9 cellular contexts compared by ENCODE assay signal in genomic region chr1:109391626-109392025, GRCh38. TPM values are rescaled to one million over a fixed set of nuclear protein-coding genes. Genes with fewer than 3 reads are reported as not detected.
DNase-seq lines count a peak whose midpoint lies in the region; ATAC-seq, FAIRE-seq and TF ChIP-seq lines count a peak whose summit lies in the region.
"Had no signal": no experiment of that assay in that cellular context is flagged by ENCODE, and none has a peak within 500 bp of the region (broad histone marks: within the 10 kb centered on the region; RNA-seq: fewer than 3 reads in every experiment).

No MANE protein-coding gene starts in this region.

- no peaks in the 10 kb centered on the region for H3K9me2 ChIP-seq in PC-9 (ENCODE audit: insufficient read depth)

- DNase-seq in GM18507 (ENCODE audit: extremely low spot score, insufficient read length, low read depth) (peak; percentile 15), PC-9 (no peak), NCI-H526 treated with DMSO at 0.1 percent for 48 hours (lab: John Stamatoyannopoulos, UW) (no peak), GOT3 (lab: John Stamatoyannopoulos, UW) (no peak), SW 1271 (lab: John Stamatoyannopoulos, UW) (no peak)
- no peak for DNase-seq in naive thymus-derived CD8-positive, alpha-beta T cell

- H3K9me3 Mint-ChIP-seq in naive thymus-derived CD8-positive, alpha-beta T cell = no peaks in the 10 kb centered on the region

- TF ChIP-seq CTCF in PC-9 (conservative IDR thresholded peaks at IDR 0.05) = no peak
- TF ChIP-seq CTCF in neutrophil (IDR thresholded peaks at IDR 0.05) = no peak

- peaks cover 0 to 2% (median 0%) of the 10 kb centered on the region in 3 donors for H3K36me3 Mint-ChIP-seq in naive thymus-derived CD8-positive, alpha-beta T cell

- peak overlapping the region in 1 of 10 donors; percentile 20 for H3K4me3 Mint-ChIP-seq in naive thymus-derived CD8-positive, alpha-beta T cell

- H3F3A ChIP-seq in PC-9 (ENCODE audit: insufficient read depth, low read depth) = peaks cover 13% of the 10 kb centered on the region

- H3K27me3 Mint-ChIP-seq in naive thymus-derived CD8-positive, alpha-beta T cell = peaks cover 31 to 68% (median 51%) of the 10 kb centered on the region in 5 donors

- H3K27me3 ChIP-seq in PC-9 (ENCODE audit: insufficient read depth, low read depth) (no peaks in the 10 kb centered on the region), neutrophil (no peaks in the 10 kb centered on the region)

- H3K27ac ChIP-seq in PC-9 (peak overlapping the region; percentile 21), neutrophil (peak overlapping the region; percentile 89)

- no peak overlapping the region for H2AFZ ChIP-seq in PC-9

- POLR2A ChIA-PET in PC-9 (lab: Charles Lee; ENCODE audit: unreplicated experiment) = interaction anchor here (0.7 kb wide), 1 partner anchor 708 kb away, joined by 3 read pairs; no protein-coding TSS in a partner anchor
- POLR2A ChIA-PET in naive thymus-derived CD8-positive, alpha-beta T cell (lab: Charles Lee) = interaction anchor here (1.0 kb wide), 1 partner anchor 12 kb away, joined by 3 read pairs; no protein-coding TSS in a partner anchor

- no TSS peak for BruUV-seq in PC-9 (replicated peaks; lab: Mats Ljungman, UMichigan)

- peaks cover 2 to 29% (median 6%) of the 10 kb centered on the region in 4 donors for H3K4me1 Mint-ChIP-seq in naive thymus-derived CD8-positive, alpha-beta T cell

- H3K9me3 ChIP-seq in PC-9 (ENCODE audit: insufficient read depth, low read depth) = no peaks in the 10 kb centered on the region
- H3K9me3 ChIP-seq in neutrophil = no peaks in the 10 kb centered on the region

- CTCF ChIA-PET in PC-9 (lab: Charles Lee) = no interaction called here

- ATAC-seq in HG02571 (IDR thresholded peaks at IDR 0.05; ENCODE audit: unreplicated experiment) = peak; percentile 58
- no peak for ATAC-seq in naive thymus-derived CD8-positive, alpha-beta T cell

- H3K79me2 ChIP-seq in PC-9 (ENCODE audit: low read depth) = peaks cover 58% of the 10 kb centered on the region

- H3K36me3 ChIP-seq in PC-9 (ENCODE audit: low read depth) = no peaks in the 10 kb centered on the region
- H3K36me3 ChIP-seq in neutrophil = no peaks in the 10 kb centered on the region

- H4K20me1 ChIP-seq in PC-9 (ENCODE audit: insufficient read depth) = no peaks in the 10 kb centered on the region

- intact Hi-C loops in PC-9 (cut with micrococcal nuclease; ENCODE audit: unreplicated experiment) = no loop called here

- peaks cover 41% of the 10 kb centered on the region for H3K4me1 ChIP-seq in PC-9 (replicated peaks; ENCODE audit: insufficient read depth)
- H3K4me1 ChIP-seq in neutrophil (ENCODE audit: control insufficient read depth in 1 of 2, insufficient read depth in 1 of 2, low read depth in 1 of 2, low read length in 1 of 2) = peaks cover 86 to 88% of the 10 kb centered on the region in 2 experiments

- H3K4me2 ChIP-seq in PC-9 = peak overlapping the region; percentile 14; the same call in 1 of the 2 replicates

- peak; percentile 80 for FAIRE-seq in GM18507 (lab: Jason Lieb, UNC)
- FAIRE-seq: H1 had no signal

- H3K4me3 ChIP-seq in PC-9 = no peak overlapping the region
- no peak overlapping the region for H3K4me3 ChIP-seq in neutrophil (ENCODE audit: low read depth in 1 of 2, low read length in 1 of 2)

- no peak overlapping the region for H3K27ac Mint-ChIP-seq in naive thymus-derived CD8-positive, alpha-beta T cell

RNA-seq across cellular contexts. Expression of gene SORT1, which starts 6.1 kb away (rescaled TPM):
- total RNA-seq in PC-9 (2021) = 25.7 and 27.9 TPM in 2 replicates
- 1 to 10 TPM; 2.2 to 2.5 TPM for total RNA-seq in naive thymus-derived CD8-positive, alpha-beta T cell
- polyA plus RNA-seq in naive thymus-derived CD8-positive, alpha-beta T cell = 1 to 10 TPM in 2 of 3 donors, under 1 TPM in 1; 0.43 to 1.6 (median 1.2) TPM

RNA-seq across cellular contexts. Expression of gene PSMA5, which starts 34.6 kb away (rescaled TPM):
- total RNA-seq in PC-9 (2021) = 168 and 172 TPM in 2 replicates
- total RNA-seq in naive thymus-derived CD8-positive, alpha-beta T cell = 10 to 100 TPM; 71.1 to 74.5 TPM
- polyA plus RNA-seq in naive thymus-derived CD8-positive, alpha-beta T cell = 10 to 100 TPM; 73.8 to 93.9 (median 84.6) TPM
